Comparison of ENCODE assay signal across 2 cellular contexts in the genomic region with DNA sequence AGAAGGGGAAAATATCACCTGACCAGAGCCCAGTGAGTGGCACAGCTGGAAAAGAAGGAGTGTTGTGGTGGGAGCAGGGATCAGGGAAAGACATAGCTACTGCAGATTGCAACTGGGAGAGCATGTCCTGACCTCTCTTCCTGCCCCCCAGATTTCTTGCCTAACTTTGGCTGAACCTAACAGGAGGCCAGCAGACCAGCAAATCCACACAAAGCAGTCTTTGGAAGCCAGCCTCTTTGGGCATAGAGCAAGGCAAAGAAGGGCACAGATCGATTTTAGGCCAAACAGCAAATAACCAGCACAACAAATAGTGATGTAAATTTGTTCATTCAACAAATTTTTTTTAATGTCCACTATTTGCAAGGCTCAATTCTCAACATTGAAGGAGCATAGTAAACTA.
TF ChIP-seq lines count a peak whose summit lies in the region.

No MANE protein-coding gene starts in this region.

TF ChIP-seq in liver, 16 proteins besides CTCF, POLR2A, EP300 and RAD21 (continued from another document):
- TF ChIP-seq, protein P1, sequence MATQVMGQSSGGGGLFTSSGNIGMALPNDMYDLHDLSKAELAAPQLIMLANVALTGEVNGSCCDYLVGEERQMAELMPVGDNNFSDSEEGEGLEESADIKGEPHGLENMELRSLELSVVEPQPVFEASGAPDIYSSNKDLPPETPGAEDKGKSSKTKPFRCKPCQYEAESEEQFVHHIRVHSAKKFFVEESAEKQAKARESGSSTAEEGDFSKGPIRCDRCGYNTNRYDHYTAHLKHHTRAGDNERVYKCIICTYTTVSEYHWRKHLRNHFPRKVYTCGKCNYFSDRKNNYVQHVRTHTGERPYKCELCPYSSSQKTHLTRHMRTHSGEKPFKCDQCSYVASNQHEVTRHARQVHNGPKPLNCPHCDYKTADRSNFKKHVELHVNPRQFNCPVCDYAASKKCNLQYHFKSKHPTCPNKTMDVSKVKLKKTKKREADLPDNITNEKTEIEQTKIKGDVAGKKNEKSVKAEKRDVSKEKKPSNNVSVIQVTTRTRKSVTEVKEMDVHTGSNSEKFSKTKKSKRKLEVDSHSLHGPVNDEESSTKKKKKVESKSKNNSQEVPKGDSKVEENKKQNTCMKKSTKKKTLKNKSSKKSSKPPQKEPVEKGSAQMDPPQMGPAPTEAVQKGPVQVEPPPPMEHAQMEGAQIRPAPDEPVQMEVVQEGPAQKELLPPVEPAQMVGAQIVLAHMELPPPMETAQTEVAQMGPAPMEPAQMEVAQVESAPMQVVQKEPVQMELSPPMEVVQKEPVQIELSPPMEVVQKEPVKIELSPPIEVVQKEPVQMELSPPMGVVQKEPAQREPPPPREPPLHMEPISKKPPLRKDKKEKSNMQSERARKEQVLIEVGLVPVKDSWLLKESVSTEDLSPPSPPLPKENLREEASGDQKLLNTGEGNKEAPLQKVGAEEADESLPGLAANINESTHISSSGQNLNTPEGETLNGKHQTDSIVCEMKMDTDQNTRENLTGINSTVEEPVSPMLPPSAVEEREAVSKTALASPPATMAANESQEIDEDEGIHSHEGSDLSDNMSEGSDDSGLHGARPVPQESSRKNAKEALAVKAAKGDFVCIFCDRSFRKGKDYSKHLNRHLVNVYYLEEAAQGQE (IDR thresholded peaks at IDR 0.05): no peak
- TF ChIP-seq HNF4G (IDR thresholded peaks at IDR 0.05): no peak
- peak; percentile 49 to 84 for TF ChIP-seq HNF4A (conservative IDR thresholded peaks at IDR 0.05)
- TF ChIP-seq FOXA2 (IDR thresholded peaks at IDR 0.05): no peak
- TF ChIP-seq, protein P2, sequence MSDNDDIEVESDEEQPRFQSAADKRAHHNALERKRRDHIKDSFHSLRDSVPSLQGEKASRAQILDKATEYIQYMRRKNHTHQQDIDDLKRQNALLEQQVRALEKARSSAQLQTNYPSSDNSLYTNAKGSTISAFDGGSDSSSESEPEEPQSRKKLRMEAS (IDR thresholded peaks at IDR 0.05): peak; percentile 30
- TF ChIP-seq EGR1 (IDR thresholded peaks at IDR 0.05; ENCODE audit: low read depth in 2 of 2): no peak
TF ChIP-seq in liver: peak in this region for 7.

TF ChIP-seq in HepG2, 621 proteins besides CTCF, POLR2A, EP300 and RAD21 (continued from another document):
- TF ChIP-seq, protein P3, sequence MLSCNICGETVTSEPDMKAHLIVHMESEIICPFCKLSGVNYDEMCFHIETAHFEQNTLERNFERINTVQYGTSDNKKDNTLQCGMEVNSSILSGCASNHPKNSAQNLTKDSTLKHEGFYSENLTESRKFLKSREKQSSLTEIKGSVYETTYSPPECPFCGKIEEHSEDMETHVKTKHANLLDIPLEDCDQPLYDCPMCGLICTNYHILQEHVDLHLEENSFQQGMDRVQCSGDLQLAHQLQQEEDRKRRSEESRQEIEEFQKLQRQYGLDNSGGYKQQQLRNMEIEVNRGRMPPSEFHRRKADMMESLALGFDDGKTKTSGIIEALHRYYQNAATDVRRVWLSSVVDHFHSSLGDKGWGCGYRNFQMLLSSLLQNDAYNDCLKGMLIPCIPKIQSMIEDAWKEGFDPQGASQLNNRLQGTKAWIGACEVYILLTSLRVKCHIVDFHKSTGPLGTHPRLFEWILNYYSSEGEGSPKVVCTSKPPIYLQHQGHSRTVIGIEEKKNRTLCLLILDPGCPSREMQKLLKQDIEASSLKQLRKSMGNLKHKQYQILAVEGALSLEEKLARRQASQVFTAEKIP (CRISPR knock-in tag; IDR thresholded peaks at IDR 0.05; ENCODE audit: borderline replicate concordance): no peak
- TF ChIP-seq, protein P4, sequence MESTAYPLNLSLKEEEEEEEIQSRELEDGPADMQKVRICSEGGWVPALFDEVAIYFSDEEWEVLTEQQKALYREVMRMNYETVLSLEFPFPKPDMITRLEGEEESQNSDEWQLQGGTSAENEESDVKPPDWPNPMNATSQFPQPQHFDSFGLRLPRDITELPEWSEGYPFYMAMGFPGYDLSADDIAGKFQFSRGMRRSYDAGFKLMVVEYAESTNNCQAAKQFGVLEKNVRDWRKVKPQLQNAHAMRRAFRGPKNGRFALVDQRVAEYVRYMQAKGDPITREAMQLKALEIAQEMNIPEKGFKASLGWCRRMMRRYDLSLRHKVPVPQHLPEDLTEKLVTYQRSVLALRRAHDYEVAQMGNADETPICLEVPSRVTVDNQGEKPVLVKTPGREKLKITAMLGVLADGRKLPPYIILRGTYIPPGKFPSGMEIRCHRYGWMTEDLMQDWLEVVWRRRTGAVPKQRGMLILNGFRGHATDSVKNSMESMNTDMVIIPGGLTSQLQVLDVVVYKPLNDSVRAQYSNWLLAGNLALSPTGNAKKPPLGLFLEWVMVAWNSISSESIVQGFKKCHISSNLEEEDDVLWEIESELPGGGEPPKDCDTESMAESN (CRISPR knock-in tag; conservative IDR thresholded peaks at IDR 0.05): no peak
- TF ChIP-seq ZBTB8A (CRISPR knock-in tag; IDR thresholded peaks at IDR 0.05; ENCODE audit: borderline replicate concordance, low read depth) (no peak), ZSCAN25 (CRISPR knock-in tag; IDR thresholded peaks at IDR 0.05) (no peak), HOXD1 (CRISPR knock-in tag; IDR thresholded peaks at IDR 0.05) (no peak), ZNF460 (CRISPR knock-in tag; IDR thresholded peaks at IDR 0.05; ENCODE audit: borderline replicate concordance) (no peak), ZNF816 (CRISPR knock-in tag; IDR thresholded peaks at IDR 0.05; ENCODE audit: borderline replicate concordance) (no peak), ZBTB42 (CRISPR knock-in tag; IDR thresholded peaks at IDR 0.05) (no peak), ZNF546 (CRISPR knock-in tag; conservative IDR thresholded peaks at IDR 0.05) (no peak), MYC (CRISPR knock-in tag; IDR thresholded peaks at IDR 0.05; ENCODE audit: borderline replicate concordance) (no peak), MAFK (conservative IDR thresholded peaks at IDR 0.05 in 1 of 2, IDR thresholded peaks at IDR 0.05 in 1 of 2; ENCODE audit: low read length in 2 of 2) (no peak)
- TF ChIP-seq, protein P5, sequence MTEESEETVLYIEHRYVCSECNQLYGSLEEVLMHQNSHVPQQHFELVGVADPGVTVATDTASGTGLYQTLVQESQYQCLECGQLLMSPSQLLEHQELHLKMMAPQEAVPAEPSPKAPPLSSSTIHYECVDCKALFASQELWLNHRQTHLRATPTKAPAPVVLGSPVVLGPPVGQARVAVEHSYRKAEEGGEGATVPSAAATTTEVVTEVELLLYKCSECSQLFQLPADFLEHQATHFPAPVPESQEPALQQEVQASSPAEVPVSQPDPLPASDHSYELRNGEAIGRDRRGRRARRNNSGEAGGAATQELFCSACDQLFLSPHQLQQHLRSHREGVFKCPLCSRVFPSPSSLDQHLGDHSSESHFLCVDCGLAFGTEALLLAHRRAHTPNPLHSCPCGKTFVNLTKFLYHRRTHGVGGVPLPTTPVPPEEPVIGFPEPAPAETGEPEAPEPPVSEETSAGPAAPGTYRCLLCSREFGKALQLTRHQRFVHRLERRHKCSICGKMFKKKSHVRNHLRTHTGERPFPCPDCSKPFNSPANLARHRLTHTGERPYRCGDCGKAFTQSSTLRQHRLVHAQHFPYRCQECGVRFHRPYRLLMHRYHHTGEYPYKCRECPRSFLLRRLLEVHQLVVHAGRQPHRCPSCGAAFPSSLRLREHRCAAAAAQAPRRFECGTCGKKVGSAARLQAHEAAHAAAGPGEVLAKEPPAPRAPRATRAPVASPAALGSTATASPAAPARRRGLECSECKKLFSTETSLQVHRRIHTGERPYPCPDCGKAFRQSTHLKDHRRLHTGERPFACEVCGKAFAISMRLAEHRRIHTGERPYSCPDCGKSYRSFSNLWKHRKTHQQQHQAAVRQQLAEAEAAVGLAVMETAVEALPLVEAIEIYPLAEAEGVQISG (CRISPR knock-in tag; IDR thresholded peaks at IDR 0.05): no peak
- TF ChIP-seq, protein P6, sequence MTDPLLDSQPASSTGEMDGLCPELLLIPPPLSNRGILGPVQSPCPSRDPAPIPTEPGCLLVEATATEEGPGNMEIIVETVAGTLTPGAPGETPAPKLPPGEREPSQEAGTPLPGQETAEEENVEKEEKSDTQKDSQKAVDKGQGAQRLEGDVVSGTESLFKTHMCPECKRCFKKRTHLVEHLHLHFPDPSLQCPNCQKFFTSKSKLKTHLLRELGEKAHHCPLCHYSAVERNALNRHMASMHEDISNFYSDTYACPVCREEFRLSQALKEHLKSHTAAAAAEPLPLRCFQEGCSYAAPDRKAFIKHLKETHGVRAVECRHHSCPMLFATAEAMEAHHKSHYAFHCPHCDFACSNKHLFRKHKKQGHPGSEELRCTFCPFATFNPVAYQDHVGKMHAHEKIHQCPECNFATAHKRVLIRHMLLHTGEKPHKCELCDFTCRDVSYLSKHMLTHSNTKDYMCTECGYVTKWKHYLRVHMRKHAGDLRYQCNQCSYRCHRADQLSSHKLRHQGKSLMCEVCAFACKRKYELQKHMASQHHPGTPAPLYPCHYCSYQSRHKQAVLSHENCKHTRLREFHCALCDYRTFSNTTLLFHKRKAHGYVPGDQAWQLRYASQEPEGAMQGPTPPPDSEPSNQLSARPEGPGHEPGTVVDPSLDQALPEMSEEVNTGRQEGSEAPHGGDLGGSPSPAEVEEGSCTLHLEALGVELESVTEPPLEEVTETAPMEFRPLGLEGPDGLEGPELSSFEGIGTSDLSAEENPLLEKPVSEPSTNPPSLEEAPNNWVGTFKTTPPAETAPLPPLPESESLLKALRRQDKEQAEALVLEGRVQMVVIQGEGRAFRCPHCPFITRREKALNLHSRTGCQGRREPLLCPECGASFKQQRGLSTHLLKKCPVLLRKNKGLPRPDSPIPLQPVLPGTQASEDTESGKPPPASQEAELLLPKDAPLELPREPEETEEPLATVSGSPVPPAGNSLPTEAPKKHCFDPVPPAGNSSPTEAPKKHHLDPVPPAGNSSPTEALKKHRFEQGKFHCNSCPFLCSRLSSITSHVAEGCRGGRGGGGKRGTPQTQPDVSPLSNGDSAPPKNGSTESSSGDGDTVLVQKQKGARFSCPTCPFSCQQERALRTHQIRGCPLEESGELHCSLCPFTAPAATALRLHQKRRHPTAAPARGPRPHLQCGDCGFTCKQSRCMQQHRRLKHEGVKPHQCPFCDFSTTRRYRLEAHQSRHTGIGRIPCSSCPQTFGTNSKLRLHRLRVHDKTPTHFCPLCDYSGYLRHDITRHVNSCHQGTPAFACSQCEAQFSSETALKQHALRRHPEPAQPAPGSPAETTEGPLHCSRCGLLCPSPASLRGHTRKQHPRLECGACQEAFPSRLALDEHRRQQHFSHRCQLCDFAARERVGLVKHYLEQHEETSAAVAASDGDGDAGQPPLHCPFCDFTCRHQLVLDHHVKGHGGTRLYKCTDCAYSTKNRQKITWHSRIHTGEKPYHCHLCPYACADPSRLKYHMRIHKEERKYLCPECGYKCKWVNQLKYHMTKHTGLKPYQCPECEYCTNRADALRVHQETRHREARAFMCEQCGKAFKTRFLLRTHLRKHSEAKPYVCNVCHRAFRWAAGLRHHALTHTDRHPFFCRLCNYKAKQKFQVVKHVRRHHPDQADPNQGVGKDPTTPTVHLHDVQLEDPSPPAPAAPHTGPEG (CRISPR knock-in tag; IDR thresholded peaks at IDR 0.05): no peak
- TF ChIP-seq, protein P7, sequence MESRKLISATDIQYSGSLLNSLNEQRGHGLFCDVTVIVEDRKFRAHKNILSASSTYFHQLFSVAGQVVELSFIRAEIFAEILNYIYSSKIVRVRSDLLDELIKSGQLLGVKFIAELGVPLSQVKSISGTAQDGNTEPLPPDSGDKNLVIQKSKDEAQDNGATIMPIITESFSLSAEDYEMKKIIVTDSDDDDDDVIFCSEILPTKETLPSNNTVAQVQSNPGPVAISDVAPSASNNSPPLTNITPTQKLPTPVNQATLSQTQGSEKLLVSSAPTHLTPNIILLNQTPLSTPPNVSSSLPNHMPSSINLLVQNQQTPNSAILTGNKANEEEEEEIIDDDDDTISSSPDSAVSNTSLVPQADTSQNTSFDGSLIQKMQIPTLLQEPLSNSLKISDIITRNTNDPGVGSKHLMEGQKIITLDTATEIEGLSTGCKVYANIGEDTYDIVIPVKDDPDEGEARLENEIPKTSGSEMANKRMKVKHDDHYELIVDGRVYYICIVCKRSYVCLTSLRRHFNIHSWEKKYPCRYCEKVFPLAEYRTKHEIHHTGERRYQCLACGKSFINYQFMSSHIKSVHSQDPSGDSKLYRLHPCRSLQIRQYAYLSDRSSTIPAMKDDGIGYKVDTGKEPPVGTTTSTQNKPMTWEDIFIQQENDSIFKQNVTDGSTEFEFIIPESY (CRISPR knock-in tag; IDR thresholded peaks at IDR 0.05): no peak
- TF ChIP-seq, protein P8, sequence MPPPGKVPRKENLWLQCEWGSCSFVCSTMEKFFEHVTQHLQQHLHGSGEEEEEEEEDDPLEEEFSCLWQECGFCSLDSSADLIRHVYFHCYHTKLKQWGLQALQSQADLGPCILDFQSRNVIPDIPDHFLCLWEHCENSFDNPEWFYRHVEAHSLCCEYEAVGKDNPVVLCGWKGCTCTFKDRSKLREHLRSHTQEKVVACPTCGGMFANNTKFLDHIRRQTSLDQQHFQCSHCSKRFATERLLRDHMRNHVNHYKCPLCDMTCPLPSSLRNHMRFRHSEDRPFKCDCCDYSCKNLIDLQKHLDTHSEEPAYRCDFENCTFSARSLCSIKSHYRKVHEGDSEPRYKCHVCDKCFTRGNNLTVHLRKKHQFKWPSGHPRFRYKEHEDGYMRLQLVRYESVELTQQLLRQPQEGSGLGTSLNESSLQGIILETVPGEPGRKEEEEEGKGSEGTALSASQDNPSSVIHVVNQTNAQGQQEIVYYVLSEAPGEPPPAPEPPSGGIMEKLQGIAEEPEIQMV (CRISPR knock-in tag; IDR thresholded peaks at IDR 0.05; ENCODE audit: low read depth): no peak
TF ChIP-seq in HepG2: peak in this region for 0.
